ENCODE assay signal across 1 cellular context in genomic region chr15:59616390-59616789, GRCh38.
TF ChIP-seq lines count a peak whose summit lies in the region.

No MANE protein-coding gene starts in this region.

TF ChIP-seq in GM12878, 131 proteins besides CTCF, POLR2A, EP300 and RAD21:
- TF ChIP-seq RB1 (IDR thresholded peaks at IDR 0.05; ENCODE audit: borderline replicate concordance) (no peak), LARP7 (IDR thresholded peaks at IDR 0.05) (no peak), YBX1 (IDR thresholded peaks at IDR 0.05) (no peak), PAX5 (IDR thresholded peaks at IDR 0.05; ENCODE audit: borderline replicate concordance, low read depth, low read length) (no peak), WRNIP1 (IDR thresholded peaks at IDR 0.05; ENCODE audit: borderline replicate concordance, low read depth, low read length) (no peak), POU2F2 (IDR thresholded peaks at IDR 0.05; ENCODE audit: borderline replicate concordance, low read depth, low read length) (no peak), ZNF217 (IDR thresholded peaks at IDR 0.05) (no peak), MAX (IDR thresholded peaks at IDR 0.05; ENCODE audit: low read depth, low read length) (no peak), ZNF384 (IDR thresholded peaks at IDR 0.05; ENCODE audit: borderline replicate concordance, low read depth, low read length) (no peak), CREB1 (IDR thresholded peaks at IDR 0.05; ENCODE audit: low read depth) (no peak), BMI1 (IDR thresholded peaks at IDR 0.05; ENCODE audit: borderline replicate concordance) (no peak), IKZF2 (IDR thresholded peaks at IDR 0.05) (no peak), RFX5 (IDR thresholded peaks at IDR 0.05; ENCODE audit: low read depth, low read length) (no peak), FOXK2 (IDR thresholded peaks at IDR 0.05) (no peak), RAD51 (IDR thresholded peaks at IDR 0.05) (no peak), STAT3 (IDR thresholded peaks at IDR 0.05; ENCODE audit: low read depth, low read length) (no peak), BCLAF1 (IDR thresholded peaks at IDR 0.05) (no peak), SUPT20H (IDR thresholded peaks at IDR 0.05; ENCODE audit: borderline replicate concordance, control insufficient read depth, low read depth, low read length) (no peak)
